In genomic region chr4:2402453-2402852, GRCh38 we compare ENCODE assay signal across 11 cellular contexts. TPM values are rescaled to one million over a fixed set of nuclear protein-coding genes. Genes with fewer than 3 reads are reported as not detected.
A peak's percentile ranks its signal among the peaks of the same experiment; 100 is the strongest.
DNase-seq lines count a peak whose midpoint lies in the region; TF ChIP-seq lines count a peak whose summit lies in the region.
"Had no signal": no experiment of that assay in that cellular context is flagged by ENCODE, and none has a peak within 500 bp of the region (broad histone marks: within the 10 kb centered on the region; RNA-seq: fewer than 3 reads in every experiment).

No MANE protein-coding gene starts in this region.

- no peaks in the 10 kb centered on the region for H3K36me3 ChIP-seq in iPS-18a (ENCODE audit: control insufficient read depth, low read depth, low read length)
- H3K36me3 ChIP-seq in smooth muscle cell (ENCODE audit: low read depth), result no peaks in the 10 kb centered on the region

- WGBS in smooth muscle cell (ENCODE audit: low lambda C conversion rate), result 18% methylated on average over 12 of the region's 12 CpGs

- no peaks in the 10 kb centered on the region for H3K36me3 Mint-ChIP-seq in activated naive CD8-positive, alpha-beta T cell

- H3K27me3 Mint-ChIP-seq in activated naive CD8-positive, alpha-beta T cell, result no peaks in the 10 kb centered on the region

- peak overlapping the region; percentile 59 for H2AFZ ChIP-seq in smooth muscle cell (ENCODE audit: low read depth)

- H3K27ac ChIP-seq in iPS-18a (ENCODE audit: low read length) (no peak overlapping the region), smooth muscle cell (ENCODE audit: low read depth) (no peak overlapping the region)
- H3K27ac ChIP-seq: A549 had no signal

- H3K4me3 ChIP-seq in iPS-18a (ENCODE audit: low read length) (peak overlapping the region; percentile 21), smooth muscle cell (peak overlapping the region; percentile 42)
- H3K4me3 ChIP-seq: A549, lung had no signal

- no peaks in the 10 kb centered on the region for H3F3A ChIP-seq in smooth muscle cell (ENCODE audit: low read depth)

- H3K9ac ChIP-seq in iPS-18a (ENCODE audit: low read length) (no peak overlapping the region), smooth muscle cell (ENCODE audit: low read depth) (no peak overlapping the region)

- H3K4me3 Mint-ChIP-seq in activated naive CD8-positive, alpha-beta T cell, result peak overlapping the region; percentile 77

- peaks cover 9% of the 10 kb centered on the region for H3K4me1 ChIP-seq in iPS-18a (ENCODE audit: control insufficient read depth, low read depth, low read length)
- peaks cover 7% of the 10 kb centered on the region for H3K4me1 ChIP-seq in smooth muscle cell (ENCODE audit: low read depth)

- H3K4me1 Mint-ChIP-seq in activated naive CD8-positive, alpha-beta T cell (ENCODE audit: low read depth), result peaks cover 23% of the 10 kb centered on the region

- H3K79me2 ChIP-seq in smooth muscle cell (ENCODE audit: low read depth), result no peaks in the 10 kb centered on the region

- H3K4me2 ChIP-seq in smooth muscle cell, result peak overlapping the region; percentile 82
- H3K4me2 ChIP-seq: A549 had no signal

- H3K27me3 ChIP-seq in iPS-18a (ENCODE audit: control insufficient read depth, insufficient read depth, low read length), result peaks cover 23% of the 10 kb centered on the region
- peaks cover 9% of the 10 kb centered on the region for H3K27me3 ChIP-seq in smooth muscle cell (ENCODE audit: low read depth)

- H4K20me1 ChIP-seq in smooth muscle cell (ENCODE audit: low read depth), result no peaks in the 10 kb centered on the region

- no peak for TF ChIP-seq CTCF in smooth muscle cell (IDR thresholded peaks at IDR 0.05; ENCODE audit: borderline replicate concordance, insufficient read depth, poor library complexity, severe bottlenecking)

- H3K27ac Mint-ChIP-seq in activated naive CD8-positive, alpha-beta T cell, result no peak overlapping the region

- H3K9me3 ChIP-seq in iPS-18a (ENCODE audit: control insufficient read depth, low read depth, low read length) (no peaks in the 10 kb centered on the region), smooth muscle cell (replicated peaks; ENCODE audit: low read depth) (no peaks in the 10 kb centered on the region)
- H3K9me3 ChIP-seq: A549 had no signal

- no peaks in the 10 kb centered on the region for H3K9me3 Mint-ChIP-seq in activated naive CD8-positive, alpha-beta T cell (ENCODE audit: low read depth)

- DNase-seq in NCI-H2227 treated with DMSO at 0.1 percent for 48 hours (lab: John Stamatoyannopoulos, UW) (peak; percentile 49), NCI-H2227 (lab: John Stamatoyannopoulos, UW; ENCODE audit: unreplicated experiment) (no peak), smooth muscle cell (lab: John Stamatoyannopoulos, UW; ENCODE audit: unreplicated experiment) (no peak), DMS153 (lab: John Stamatoyannopoulos, UW) (no peak), activated gamma-delta T cell treated with Interleukin-2 at 50 U/mL for 16 hours (no peak), NCI-H2107 (lab: John Stamatoyannopoulos, UW) (no peak)
- DNase-seq: Karpas-422 had no signal

RNA-seq across cellular contexts. Expression of gene ZFYVE28, which starts 16.0 kb away (rescaled TPM):
- total RNA-seq in smooth muscle cell, result 0.09 and 0.22 TPM in 2 replicates
- polyA plus RNA-seq in smooth muscle cell, result 0.26 TPM in 1 of 2 replicates, not detected in the other

RNA-seq across cellular contexts. Expression of gene CFAP99, which starts 16.3 kb away (rescaled TPM):
- total RNA-seq in smooth muscle cell, result not detected in 2 replicates
- polyA plus RNA-seq in smooth muscle cell, result not detected in 2 replicates
